ENCODE assay signal across 11 cellular contexts in the genomic region with DNA sequence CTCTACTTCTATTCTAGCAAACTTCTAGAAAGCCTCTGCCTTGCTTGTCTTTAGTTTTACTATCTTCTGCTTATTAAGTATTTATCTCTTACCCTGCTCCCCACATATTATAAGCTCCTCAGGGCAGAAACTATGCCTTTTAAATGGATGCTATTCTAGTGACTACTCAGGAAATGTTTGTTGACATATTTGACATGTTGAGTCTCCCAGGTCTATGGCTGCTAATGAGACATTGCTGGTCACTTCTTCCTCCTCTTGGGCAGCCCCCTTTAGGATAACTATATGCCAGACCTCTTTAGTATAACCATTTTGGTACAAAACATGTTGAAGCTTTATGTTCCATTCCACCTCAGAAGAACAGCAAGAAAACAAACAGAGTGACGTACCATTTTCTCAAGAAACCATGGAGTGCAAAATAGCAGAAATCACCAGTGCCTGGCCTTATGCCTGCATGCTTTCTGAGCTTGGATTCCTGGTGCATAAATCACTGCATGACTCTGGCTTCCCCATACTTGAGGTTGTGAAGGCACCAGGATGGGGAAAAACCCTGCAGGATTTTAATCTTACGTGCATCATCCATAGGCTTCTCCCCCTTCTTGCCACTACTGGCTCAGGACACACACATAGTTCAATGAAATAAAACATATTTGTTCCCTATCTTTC.
DNase-seq lines count a peak whose midpoint lies in the region; ATAC-seq, FAIRE-seq and TF ChIP-seq lines count a peak whose summit lies in the region.
"Had no signal": no experiment of that assay in that cellular context is flagged by ENCODE, and none has a peak within 500 bp of the region (broad histone marks: within the 10 kb centered on the region; RNA-seq: fewer than 3 reads in every experiment).

No MANE protein-coding gene starts in this region.

- peak overlapping the region; percentile 99 for H4K91ac ChIP-seq in IMR-90 (ENCODE audit: insufficient read depth, low read depth, low read length)

- H2BK5ac ChIP-seq in IMR-90 (ENCODE audit: low read depth, low read length, poor library complexity, severe bottlenecking): peak overlapping the region; percentile 90

- H3K79me1 ChIP-seq in IMR-90 (ENCODE audit: low read depth in 1 of 2, low read length in 2 of 2): peaks cover 0 to 13% of the 10 kb centered on the region in 2 experiments; a peak in 1 of 4 replicates

- peak overlapping the region; percentile 98 for H3K14ac ChIP-seq in IMR-90 (replicated peaks; ENCODE audit: low read depth, low read length)

- ATAC-seq in IMR-90 (ENCODE audit: low read depth): peak; percentile 87

- 0% methylated on average over 1 of the region's 2 CpGs; no CpG with 5 or more reads in 1 of the 2 experiments for WGBS in IMR-90 (ENCODE audit: extremely low coverage in 2 of 2, insufficient read length in 1 of 2), 2 experiments

- H3K9me1 ChIP-seq in IMR-90 (ENCODE audit: insufficient read depth, low read length): peaks cover 15% of the 10 kb centered on the region; the same call in 1 of the 2 replicates

- BruUV-seq in IMR-90 (replicated peaks; lab: Mats Ljungman, UMichigan): no TSS peak

- peak overlapping the region; percentile 91; the same call in 1 of the 2 replicates for H4K5ac ChIP-seq in IMR-90 (ENCODE audit: low read depth, low read length)

- H3K4ac ChIP-seq in IMR-90 (ENCODE audit: low read depth, low read length): peak overlapping the region; percentile 100

- H3K23ac ChIP-seq in IMR-90 (ENCODE audit: low read depth, low read length): peak overlapping the region; percentile 99

- peak overlapping the region; percentile 99 for H2BK120ac ChIP-seq in IMR-90 (ENCODE audit: low read depth, low read length)

- H2BK20ac ChIP-seq in IMR-90 (ENCODE audit: low read depth, low read length): peak overlapping the region; percentile 99

- H3K27me3 ChIP-seq in IMR-90 (ENCODE audit: control insufficient read depth, insufficient read depth, low read length) (no peaks in the 10 kb centered on the region), colonic mucosa (no peaks in the 10 kb centered on the region)
- H3K27me3 ChIP-seq: BLaER1 had no signal

- H3K27ac ChIP-seq in IMR-90 (ENCODE audit: insufficient read depth, low read length) (peak overlapping the region; percentile 88), kidney (ENCODE audit: low read depth in 2 of 2, low read length in 2 of 2) (no peak overlapping the region), colonic mucosa (no peak overlapping the region)
- H3K27ac ChIP-seq: BLaER1 had no signal

- peak overlapping the region; percentile 98 for H3K56ac ChIP-seq in IMR-90 (ENCODE audit: extremely low read depth, insufficient read depth, low read length)

- H3K9ac ChIP-seq in IMR-90 (ENCODE audit: low read depth, low read length) (peak overlapping the region; percentile 40; the same call in 1 of the 2 replicates), kidney (ENCODE audit: low read length in 2 of 2) (no peak overlapping the region), colonic mucosa (ENCODE audit: low read depth in 2 of 2, low read length in 2 of 2) (no peak overlapping the region)
- H3K9ac ChIP-seq: BLaER1 had no signal

- peak overlapping the region; percentile 49 for H3K4me2 ChIP-seq in IMR-90 (ENCODE audit: low read depth, low read length)
- H3K4me2 ChIP-seq: BLaER1 had no signal

- peak overlapping the region; percentile 99; the same call in 2 of the 3 replicates for H2BK15ac ChIP-seq in IMR-90 (ENCODE audit: low read depth, low read length)

- no peaks in the 10 kb centered on the region for H4K20me1 ChIP-seq in IMR-90 (ENCODE audit: insufficient read depth, low read length)
- H4K20me1 ChIP-seq: BLaER1 had no signal

- CTCF ChIA-PET in IMR-90 (lab: Yijun Ruan, JAX): interaction anchor here (0.6 to 1.5 kb wide), 3 partner anchors 12 to 230 kb away, joined by 3 to 5 read pairs (median 3); no protein-coding TSS in a partner anchor

- H3K36me3 ChIP-seq in IMR-90 (ENCODE audit: control insufficient read depth, insufficient read depth, low read length) (no peaks in the 10 kb centered on the region), kidney (ENCODE audit: control insufficient read depth in 1 of 2, insufficient read depth in 2 of 2, low read length in 2 of 2) (no peaks in the 10 kb centered on the region), colonic mucosa (no peaks in the 10 kb centered on the region)
- H3K36me3 ChIP-seq: BLaER1 had no signal

- H2AFZ ChIP-seq in IMR-90 (replicated peaks; ENCODE audit: low read length, poor library complexity): no peak overlapping the region

- DNase-seq in ACHN (peak; percentile 93), IMR-90 (peak; percentile 99), cardiac fibroblast (ENCODE audit: low read depth in 2 of 2) (peak; percentile 97 to 99), left kidney (ENCODE audit: low read depth, low spot score) (peak; percentile 17), kidney (no peak), colonic mucosa (no peak), NCI-H510A treated with DMSO at 0.1 percent for 48 hours (lab: John Stamatoyannopoulos, UW) (no peak), C1 segment of cervical spinal cord (lab: John Stamatoyannopoulos, UW) (no peak)
- DNase-seq: activated T-cell treated with anti-CD3 and anti-CD28 coated beads, Interleukin-2, amount 50 U/mL, for 1 hour; NCI-H526 treated with DMSO at 0.1 percent for 48 hours had no signal

- dilution Hi-C loops in IMR-90 (cut with HindIII; ENCODE audit: low sequenced_read_pairs, unreplicated experiment): no loop called here

- H3K4me1 ChIP-seq in IMR-90 (ENCODE audit: control insufficient read depth, insufficient read depth, low read length) (peaks cover 17% of the 10 kb centered on the region), kidney (ENCODE audit: control insufficient read depth in 1 of 2, insufficient read depth in 1 of 2, low read depth in 1 of 2, low read length in 2 of 2) (no peaks in the 10 kb centered on the region), colonic mucosa (no peaks in the 10 kb centered on the region)
- H3K4me1 ChIP-seq: BLaER1 had no signal

- H3K9me3 ChIP-seq in IMR-90 (ENCODE audit: control insufficient read depth, insufficient read depth, low read length): no peaks in the 10 kb centered on the region
- H3K9me3 ChIP-seq in kidney (ENCODE audit: control insufficient read depth in 1 of 2, low read length in 2 of 2): no peaks in the 10 kb centered on the region
- H3K9me3 ChIP-seq in colonic mucosa: no peaks in the 10 kb centered on the region
- H3K9me3 ChIP-seq: BLaER1 had no signal

- peak overlapping the region; percentile 94; the same call in 1 of the 2 replicates for H3K18ac ChIP-seq in IMR-90 (ENCODE audit: low read depth, low read length)

- FAIRE-seq in kidney (lab: Jason Lieb, UNC): no peak

- intact Hi-C loops in IMR-90 (cut with micrococcal nuclease) (loop anchor here (1.0 to 5.0 kb wide), 6 partner anchors 46 to 209 kb away; a partner anchor contains a TSS), kidney (cut with DNase I) (no loop called here), colonic mucosa (cut with DNase I) (no loop called here)

- 0 out of 2 replicates have a peak overlapping the region, but pooled peaks have one; percentile 48 for H2AK5ac ChIP-seq in IMR-90 (ENCODE audit: low read depth, low read length)

- POLR2A ChIA-PET in IMR-90 (lab: Charles Lee; ENCODE audit: unreplicated experiment): interaction anchor here (0.5 to 1.9 kb wide), 6 partner anchors 33 to 209 kb away, joined by 3 to 21 read pairs (median 4); a partner anchor contains a TSS

- TF ChIP-seq POLR2A in IMR-90 (IDR thresholded peaks at IDR 0.05; ENCODE audit: low read depth, low read length): no peak

- in situ Hi-C loops in ACHN (cut with HindIII; ENCODE audit: low pct_ligation_motif_present, low pct_unique_long_range_greater_than_20kb, low sequenced_read_pairs): no loop called here
- in situ Hi-C loops in IMR-90 (cut with MboI; ENCODE audit: low sequenced_read_pairs): no loop called here

- H3K4me3 ChIP-seq in IMR-90 (ENCODE audit: insufficient read depth, low read depth, low read length) (no peak overlapping the region), cardiac fibroblast (replicated peaks in 1 of 2; ENCODE audit: low read depth in 2 of 2, low read length in 2 of 2) (no peak overlapping the region), kidney (ENCODE audit: low read length in 2 of 2) (no peak overlapping the region), colonic mucosa (no peak overlapping the region)
- H3K4me3 ChIP-seq: BLaER1 had no signal

- peak; percentile 29; the same call in 1 of the 2 replicates for TF ChIP-seq RAD21 in IMR-90 (IDR thresholded peaks at IDR 0.05; ENCODE audit: low read length)

- H4K8ac ChIP-seq in IMR-90 (ENCODE audit: low read depth in 2 of 2, low read length in 2 of 2): peak overlapping the region; percentile 93 to 98

- no peak for TF ChIP-seq CTCF in IMR-90 (conservative IDR thresholded peaks at IDR 0.05; ENCODE audit: low read depth, low read length)
- TF ChIP-seq CTCF in cardiac fibroblast (IDR thresholded peaks at IDR 0.05; ENCODE audit: low read depth, low read length): no peak
- TF ChIP-seq CTCF in kidney (IDR thresholded peaks at IDR 0.05; ENCODE audit: borderline replicate concordance, extremely low read depth, insufficient read depth): no peak
- no peak for TF ChIP-seq CTCF in colonic mucosa (IDR thresholded peaks at IDR 0.05)

- no peak overlapping the region for H2AK9ac ChIP-seq in IMR-90 (replicated peaks; ENCODE audit: low read depth, low read length, poor library complexity)

TF ChIP-seq in IMR-90, 13 proteins besides CTCF, POLR2A, EP300 and RAD21 (continues in another document):
- TF ChIP-seq, protein P1, sequence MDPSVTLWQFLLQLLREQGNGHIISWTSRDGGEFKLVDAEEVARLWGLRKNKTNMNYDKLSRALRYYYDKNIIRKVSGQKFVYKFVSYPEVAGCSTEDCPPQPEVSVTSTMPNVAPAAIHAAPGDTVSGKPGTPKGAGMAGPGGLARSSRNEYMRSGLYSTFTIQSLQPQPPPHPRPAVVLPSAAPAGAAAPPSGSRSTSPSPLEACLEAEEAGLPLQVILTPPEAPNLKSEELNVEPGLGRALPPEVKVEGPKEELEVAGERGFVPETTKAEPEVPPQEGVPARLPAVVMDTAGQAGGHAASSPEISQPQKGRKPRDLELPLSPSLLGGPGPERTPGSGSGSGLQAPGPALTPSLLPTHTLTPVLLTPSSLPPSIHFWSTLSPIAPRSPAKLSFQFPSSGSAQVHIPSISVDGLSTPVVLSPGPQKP (IDR thresholded peaks at IDR 0.05; ENCODE audit: borderline replicate concordance, low read depth, low read length): no peak
- TF ChIP-seq RFX5 (IDR thresholded peaks at IDR 0.05; ENCODE audit: low read depth, low read length): no peak
- peak; percentile 28 for TF ChIP-seq FOS (IDR thresholded peaks at IDR 0.05; ENCODE audit: low read depth, low read length)
- 0 out of 2 replicates have a peak, but pooled peaks have one; percentile 12 for TF ChIP-seq MAFK (IDR thresholded peaks at IDR 0.05; ENCODE audit: low read depth, low read length)
- 0 out of 2 replicates have a peak, but pooled peaks have one; percentile 16 for TF ChIP-seq SMC3 (IDR thresholded peaks at IDR 0.05; ENCODE audit: low read depth, low read length)

Comparison
In these comparisons a context has a peak if more than half of its experiments do, and no peak if none do; other contexts are left out.
1. DNase-seq: peak in ACHN (single experiment), IMR-90 (single experiment), cardiac fibroblast (2 of 2) and left kidney (single experiment); none in kidney (single experiment), colonic mucosa (single experiment), NCI-H510A treated with DMSO at 0.1 percent for 48 hours (single experiment) and C1 segment of cervical spinal cord (0 of 14).